1 cellular context compared by ENCODE assay signal in genomic region chr4:146521543-146522097, GRCh38.
A peak's percentile ranks its signal among the peaks of the same experiment; 100 is the strongest.
TF ChIP-seq lines count a peak whose summit lies in the region.

Gene SLC10A7 (minus strand): TSS chr4:146521940. CDS start chr4:146521717, 223 bp downstream.

TF ChIP-seq in K562, 482 proteins besides CTCF, POLR2A, EP300 and RAD21 (continued from another document and continues in another):
- TF ChIP-seq ZBTB49 (CRISPR knock-in tag; IDR thresholded peaks at IDR 0.05; ENCODE audit: borderline replicate concordance): no peak
- peak; percentile 79 for TF ChIP-seq MAFK (IDR thresholded peaks at IDR 0.05; ENCODE audit: low read length)
- TF ChIP-seq SUPT5H (IDR thresholded peaks at IDR 0.05): peak; percentile 60; the same call in 1 of the 2 replicates
- TF ChIP-seq NBN (IDR thresholded peaks at IDR 0.05; ENCODE audit: low read depth): peak; percentile 8; the same call in 1 of the 2 replicates
- no peak for TF ChIP-seq ZBTB5 (IDR thresholded peaks at IDR 0.05)
- TF ChIP-seq ERF (CRISPR knock-in tag; IDR thresholded peaks at IDR 0.05): no peak
- peak; percentile 74 for TF ChIP-seq TAF1 (IDR thresholded peaks at IDR 0.05; ENCODE audit: control insufficient read depth, extremely low read depth, insufficient read depth, low read length, severe bottlenecking)
- peak; percentile 36 for TF ChIP-seq PHF8 (IDR thresholded peaks at IDR 0.05; ENCODE audit: borderline replicate concordance, low read length)
- TF ChIP-seq SP1 (CRISPR knock-in tag; IDR thresholded peaks at IDR 0.05): peak; percentile 52
- 0 out of 4 replicates have a peak, but pooled peaks of 1 of the 2 experiments have one; percentile 33 for TF ChIP-seq SIN3A (IDR thresholded peaks at IDR 0.05; ENCODE audit: borderline replicate concordance in 2 of 2, control insufficient read depth in 1 of 2, low read depth in 2 of 2, low read length in 2 of 2)
- peak; percentile 58; the same call in 1 of the 2 replicates for TF ChIP-seq THRB (CRISPR knock-in tag; conservative IDR thresholded peaks at IDR 0.05)
- TF ChIP-seq ZNF75A (CRISPR knock-in tag; IDR thresholded peaks at IDR 0.05): no peak
- TF ChIP-seq SIN3B (IDR thresholded peaks at IDR 0.05; ENCODE audit: low read depth): no peak
- peak; percentile 48; the same call in 1 of the 2 replicates for TF ChIP-seq ZNF431 (CRISPR knock-in tag; IDR thresholded peaks at IDR 0.05)
- TF ChIP-seq TAF9B (IDR thresholded peaks at IDR 0.05; ENCODE audit: partially characterized antibody): peak; percentile 51
- peak; percentile 51; the same call in 1 of the 2 replicates for TF ChIP-seq CREM (IDR thresholded peaks at IDR 0.05; ENCODE audit: low read depth)
- no peak for TF ChIP-seq EHMT2 (IDR thresholded peaks at IDR 0.05)
- peak; percentile 77 to 96 (median 94) for TF ChIP-seq YY1 (IDR thresholded peaks at IDR 0.05; ENCODE audit: borderline replicate concordance in 1 of 3, control insufficient read depth in 1 of 3, extremely low read depth in 1 of 3, insufficient read depth in 3 of 3, insufficient read length in 1 of 3, insufficient replicate concordance in 2 of 3, low read depth in 1 of 3, low read length in 2 of 3)
- TF ChIP-seq MYBL2 (IDR thresholded peaks at IDR 0.05; ENCODE audit: low read depth): no peak
- TF ChIP-seq MYBL2 (CRISPR knock-in tag; IDR thresholded peaks at IDR 0.05; ENCODE audit: borderline replicate concordance): no peak
- peak; percentile 8; the same call in 1 of the 2 replicates for TF ChIP-seq CC2D1A (IDR thresholded peaks at IDR 0.05)
- TF ChIP-seq GMEB1 (CRISPR knock-in tag; IDR thresholded peaks at IDR 0.05): no peak
- no peak for TF ChIP-seq CUX1 (CRISPR knock-in tag; IDR thresholded peaks at IDR 0.05)
- no peak for TF ChIP-seq IFI16 (CRISPR knock-in tag; IDR thresholded peaks at IDR 0.05)
- TF ChIP-seq AFF1 (IDR thresholded peaks at IDR 0.05; ENCODE audit: low read depth in 1 of 2, partially characterized antibody in 2 of 2): peak in 1 of 2 experiments; percentile 49
- no peak for TF ChIP-seq THAP7 (CRISPR knock-in tag; IDR thresholded peaks at IDR 0.05)
- peak; percentile 47 for TF ChIP-seq ZBTB7A (IDR thresholded peaks at IDR 0.05; ENCODE audit: borderline replicate concordance, control insufficient read depth, low read depth, low read length)
- TF ChIP-seq NCOA4 (IDR thresholded peaks at IDR 0.05; ENCODE audit: partially characterized antibody): no peak
- no peak for TF ChIP-seq ZNF282 (CRISPR knock-in tag; IDR thresholded peaks at IDR 0.05)
- no peak for TF ChIP-seq GTF2A2 (tag; IDR thresholded peaks at IDR 0.05)
- TF ChIP-seq IRF9 (tag; IDR thresholded peaks at IDR 0.05): no peak
- TF ChIP-seq POLR2AphosphoS5 (IDR thresholded peaks at IDR 0.05; ENCODE audit: control insufficient read depth, insufficient read depth, low read depth, low read length): peak; percentile 64
- TF ChIP-seq SMARCA5 (IDR thresholded peaks at IDR 0.05): 0 out of 2 replicates have a peak, but pooled peaks have one; percentile 2
- peak; percentile 61; the same call in 1 of the 2 replicates for TF ChIP-seq TAF7 (tag; IDR thresholded peaks at IDR 0.05)
- TF ChIP-seq TCF3 (CRISPR knock-in tag; IDR thresholded peaks at IDR 0.05): no peak
- no peak for TF ChIP-seq KLF13 (tag; IDR thresholded peaks at IDR 0.05; ENCODE audit: borderline replicate concordance, low read depth)
- TF ChIP-seq FOSL1 (tag; conservative IDR thresholded peaks at IDR 0.05): 0 out of 2 replicates have a peak, but pooled peaks have one; percentile 3
- TF ChIP-seq ZNF589 (CRISPR knock-in tag; IDR thresholded peaks at IDR 0.05; ENCODE audit: low read depth): no peak
- TF ChIP-seq MNT (conservative IDR thresholded peaks at IDR 0.05): peak in 1 of 2 experiments; percentile 21; a peak in 1 of 4 replicates
- no peak for TF ChIP-seq MEF2D (tag; conservative IDR thresholded peaks at IDR 0.05; ENCODE audit: low read depth)
- peak; percentile 69 for TF ChIP-seq EGR1 (conservative IDR thresholded peaks at IDR 0.05)
- 0 out of 2 replicates have a peak, but pooled peaks have one; percentile 19 for TF ChIP-seq SMARCE1 (IDR thresholded peaks at IDR 0.05)
